Comparison of ENCODE assay signal across 8 cellular contexts in the genomic region with DNA sequence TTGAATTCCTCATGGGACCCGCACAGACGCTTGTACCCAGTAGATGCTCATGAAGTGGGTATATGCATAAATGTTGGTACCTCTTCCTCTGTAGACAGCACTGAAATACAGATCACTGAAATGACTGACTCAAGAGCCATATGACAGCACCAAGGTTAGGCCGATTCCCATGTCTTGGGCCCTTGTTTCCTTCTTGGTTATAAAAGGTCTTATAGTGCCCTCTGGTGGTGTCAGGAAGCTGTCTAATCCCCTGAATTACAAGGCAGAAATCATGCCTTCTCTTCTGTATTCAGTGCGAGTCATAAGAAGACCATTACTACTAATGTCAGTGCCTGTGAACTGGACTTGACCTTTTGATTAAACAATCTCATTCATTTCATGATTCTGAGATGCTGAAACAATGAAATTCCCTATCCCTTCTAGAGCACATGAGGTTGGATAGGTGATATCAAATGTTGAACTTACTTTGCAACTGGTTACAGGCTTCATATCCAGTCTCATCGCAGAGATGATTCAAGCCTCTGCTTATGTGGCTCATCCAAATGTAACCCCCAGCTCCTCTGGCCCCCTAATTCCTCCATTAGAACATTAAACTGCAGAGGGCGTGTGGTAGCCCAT. TPM values are rescaled to one million over a fixed set of nuclear protein-coding genes. Genes with fewer than 3 reads are reported as not detected.
DNase-seq lines count a peak whose midpoint lies in the region; ATAC-seq, FAIRE-seq and TF ChIP-seq lines count a peak whose summit lies in the region.

No MANE protein-coding gene starts in this region.

- H4K8ac ChIP-seq in H9 (replicated peaks; ENCODE audit: insufficient read length, low read depth, low read length), result no peak overlapping the region

- H3K23me2 ChIP-seq in H9 (ENCODE audit: insufficient read length, low read depth, low read length, poor library complexity, severe bottlenecking), result no peaks in the 10 kb centered on the region

- H3K4me2 ChIP-seq in H9 (ENCODE audit: insufficient read depth, insufficient read length, low read length) (no peak overlapping the region), keratinocyte (ENCODE audit: control insufficient read depth, extremely low read depth, insufficient read depth, low read depth, low read length) (no peak overlapping the region)

- FAIRE-seq in D721Med (lab: Jason Lieb, UNC) (no peak), bronchial epithelial cell (lab: Jason Lieb, UNC) (peak; percentile 64), keratinocyte (lab: Jason Lieb, UNC) (peak; percentile 91)

- H3K9me1 ChIP-seq in keratinocyte (ENCODE audit: control insufficient read depth, extremely low read depth, insufficient read depth, low read length), result no peaks in the 10 kb centered on the region

- no peak overlapping the region for H2BK20ac ChIP-seq in H9 (ENCODE audit: low read depth, low read length, poor library complexity, severe bottlenecking)

- H4K20me1 ChIP-seq in H9 (ENCODE audit: control insufficient read depth, insufficient read depth, insufficient read length) (no peaks in the 10 kb centered on the region), keratinocyte (ENCODE audit: control insufficient read depth, extremely low read depth, insufficient read depth, low read length) (no peaks in the 10 kb centered on the region)

- H3K14ac ChIP-seq in H9 (ENCODE audit: insufficient read depth, low read length), result no peak overlapping the region

- H3K4me1 Mint-ChIP-seq in H9, result peaks cover 29 to 34% of the 10 kb centered on the region in 2 experiments

- H4K5ac ChIP-seq in H9 (ENCODE audit: insufficient read length, low read depth, low read length), result no peak overlapping the region

- H3K36me3 ChIP-seq in bronchial epithelial cell (ENCODE audit: control insufficient read depth, insufficient read depth, low read length) (no peaks in the 10 kb centered on the region), keratinocyte (ENCODE audit: control insufficient read depth in 2 of 2, extremely low read depth in 1 of 2, insufficient read depth in 2 of 2, low read length in 2 of 2) (no peaks in the 10 kb centered on the region)

- no peak overlapping the region for H3K23ac ChIP-seq in H9 (ENCODE audit: insufficient read length, low read depth, low read length)

- H3T11ph ChIP-seq in H9 (ENCODE audit: low read length), result no peak overlapping the region

- no peaks in the 10 kb centered on the region; a peak in 1 of 7 replicates for H3K36me3 Mint-ChIP-seq in H9 (ENCODE audit: insufficient read depth in 1 of 3, low read depth in 3 of 3)

- H3K27ac Mint-ChIP-seq in H9, result peak overlapping the region in 1 of 3 experiments; percentile 12; a peak in 3 of 7 replicates

- dilution Hi-C loops in keratinocyte (cut with MboI; ENCODE audit: extremely low pct_ligation_motif_present, low sequenced_read_pairs), result loop anchor here (25.0 kb wide), 1 partner anchor 183 kb away; no protein-coding TSS in a partner anchor

- H3K4me3 Mint-ChIP-seq in H9, result no peak overlapping the region

- H3K56ac ChIP-seq in H9 (ENCODE audit: insufficient read length, low read depth, low read length), result no peak overlapping the region

- no peaks in the 10 kb centered on the region for H3K27me3 ChIP-seq in H9 (ENCODE audit: insufficient read depth, low read length)
- H3K27me3 ChIP-seq in bronchial epithelial cell (ENCODE audit: control insufficient read depth, insufficient read depth, low read length), result no peaks in the 10 kb centered on the region
- no peaks in the 10 kb centered on the region for H3K27me3 ChIP-seq in keratinocyte (ENCODE audit: control insufficient read depth, extremely low read depth, insufficient read depth, low read length)

- no peak overlapping the region for H3K4me3 ChIP-seq in bronchial epithelial cell (ENCODE audit: low read depth, low read length)
- no peak overlapping the region for H3K4me3 ChIP-seq in keratinocyte (ENCODE audit: control insufficient read depth in 2 of 3, extremely low read depth in 1 of 3, insufficient read depth in 2 of 3, low read depth in 1 of 3, low read length in 3 of 3)

- peaks cover 8% of the 10 kb centered on the region; the same call in 1 of the 2 replicates for H3K4me1 ChIP-seq in H9 (ENCODE audit: insufficient read depth, low read length)
- H3K4me1 ChIP-seq in keratinocyte (ENCODE audit: control insufficient read depth, extremely low read depth, insufficient read depth, low read length), result peaks cover 4% of the 10 kb centered on the region

- no peak overlapping the region for H2AK5ac ChIP-seq in H9 (ENCODE audit: insufficient read length, low read length)

- no peak overlapping the region for H3K4ac ChIP-seq in H9 (ENCODE audit: low read depth, low read length)

- H2BK15ac ChIP-seq in H9 (ENCODE audit: low read depth, low read length), result no peak overlapping the region

- peaks cover 4% of the 10 kb centered on the region; the same call in 1 of the 2 replicates for H3K79me2 ChIP-seq in H9 (ENCODE audit: insufficient read depth, low read length)
- no peaks in the 10 kb centered on the region for H3K79me2 ChIP-seq in keratinocyte (ENCODE audit: control insufficient read depth, insufficient read depth, low read length)

- H2BK12ac ChIP-seq in H9 (ENCODE audit: insufficient read length, low read depth, low read length), result no peak overlapping the region

- H3K79me1 ChIP-seq in H9 (ENCODE audit: insufficient read depth, low read depth, low read length, poor library complexity, severe bottlenecking), result no peaks in the 10 kb centered on the region

- WGBS in H9 (ENCODE audit: extremely low coverage, insufficient read length, low lambda C conversion rate), result no CpG with 5 or more reads among the region's 6 CpGs

- no peaks in the 10 kb centered on the region for H3K27me3 Mint-ChIP-seq in H9 (ENCODE audit: low read depth)

- TF ChIP-seq CTCF in D721Med (IDR thresholded peaks at IDR 0.05; ENCODE audit: insufficient read depth, missing control alignments) (peak; percentile 85), H9 (conservative IDR thresholded peaks at IDR 0.05) (peak; percentile 83), bronchial epithelial cell (IDR thresholded peaks at IDR 0.05; ENCODE audit: insufficient read depth, low read length, severe bottlenecking) (peak; percentile 63), keratinocyte (optimal IDR thresholded peaks at IDR 0.05 in 1 of 3, IDR thresholded peaks at IDR 0.05 in 1 of 3, conservative IDR thresholded peaks at IDR 0.05 in 1 of 3; ENCODE audit: extremely low read depth in 1 of 3, insufficient read depth in 2 of 3, low read length in 3 of 3) (peak; percentile 54 to 74 (median 63))

- peak; percentile 34 for DNase-seq in D721Med (ENCODE audit: insufficient read length, low spot score)
- peak; percentile 47 for DNase-seq in H9
- peak; percentile 40 for DNase-seq in NCI-H146 treated with DMSO at 0.1 percent for 48 hours (lab: John Stamatoyannopoulos, UW; ENCODE audit: unreplicated experiment)
- peak; percentile 86 for DNase-seq in SW480 (ENCODE audit: low spot score)
- peak; percentile 78 for DNase-seq in bronchial epithelial cell (ENCODE audit: low read depth)
- peak; percentile 38 for DNase-seq in keratinocyte (ENCODE audit: low read depth, low spot score)
- DNase-seq in stimulated activated CD4-positive, alpha-beta T cell treated with anti-CD3 and anti-CD28 coated beads, Interleukin-4, amount 100 ng/mL, for 24 hours, result peak; percentile 71

- no peak overlapping the region for H4K91ac ChIP-seq in H9 (ENCODE audit: insufficient read length, low read depth, low read length)

- no peak overlapping the region for H2BK120ac ChIP-seq in H9 (ENCODE audit: low read depth, low read length, poor library complexity, severe bottlenecking)

- ATAC-seq in GM21381 (IDR thresholded peaks at IDR 0.05; ENCODE audit: unreplicated experiment), result no peak

- no peaks in the 10 kb centered on the region for H3K9me3 Mint-ChIP-seq in H9

- H3K27ac ChIP-seq in H9 (ENCODE audit: insufficient read length, low read depth, low read length) (no peak overlapping the region), keratinocyte (ENCODE audit: control insufficient read depth, insufficient read depth, low read length) (no peak overlapping the region)

- no peak overlapping the region for H3K18ac ChIP-seq in H9 (ENCODE audit: insufficient read length, low read depth, low read length)

- H2AFZ ChIP-seq in H9 (ENCODE audit: low read length) (no peak overlapping the region), keratinocyte (ENCODE audit: control insufficient read depth, low read length) (no peak overlapping the region)

- no peak overlapping the region for H2BK5ac ChIP-seq in H9 (ENCODE audit: insufficient read length, low read length)

- no peaks in the 10 kb centered on the region for H3K9me3 ChIP-seq in H9 (ENCODE audit: control insufficient read depth, low read depth, low read length)
- H3K9me3 ChIP-seq in keratinocyte (ENCODE audit: control insufficient read depth, low read depth, low read length), result no peaks in the 10 kb centered on the region

- H3K9ac ChIP-seq in H9 (ENCODE audit: extremely low read depth, insufficient read length, low read length) (no peak overlapping the region), keratinocyte (ENCODE audit: control insufficient read depth, extremely low read depth, insufficient read depth, low read length) (no peak overlapping the region)

RNA-seq across cellular contexts. Expression of gene SPATA13, which starts 59.7 kb away (rescaled TPM):
- total RNA-seq in H9 (2021) (12.6 and 14.1 TPM in 2 replicates), bronchial epithelial cell (2.1 and 3.2 TPM in 2 replicates)
- 0.23 to 1.2 TPM (median 0.49 TPM) in 3 replicates for polyA plus RNA-seq in keratinocyte
- polyA plus RNA-seq in keratinocyte (2011; ENCODE audit: low read depth), result 0.51 TPM
- polyA plus RNA-seq in keratinocyte (2011; cell fraction: cytosol; rRNA removed), result 0.19 and 0.55 TPM in 2 replicates
- 0.76 and 1.4 TPM in 2 replicates for polyA plus RNA-seq in keratinocyte (2011; cell fraction: nucleus; rRNA removed)
- polyA plus RNA-seq in keratinocyte (2012; ENCODE audit: low replicate concordance), result 0.56 and 0.74 TPM in 2 replicates
- polyA minus RNA-seq in keratinocyte, result 1.1 to 1.4 TPM (median 1.3 TPM) in 3 replicates
- polyA minus RNA-seq in keratinocyte (2011; cell fraction: cytosol; rRNA and poly(A)+ RNA removed), result 1.3 TPM
- polyA minus RNA-seq in keratinocyte (2011; cell fraction: nucleus; rRNA and poly(A)+ RNA removed), result 0.53 and 2.5 TPM in 2 replicates

Comparison
In these comparisons a context has a peak if more than half of its experiments do, and no peak if none do; other contexts are left out.
1. DNase-seq: peak in every context shown above with its lines; median percentile 86 in SW480; 78 in bronchial epithelial cell; 71 in stimulated activated CD4-positive, alpha-beta T cell treated with anti-CD3 and anti-CD28 coated beads, Interleukin-4, amount 100 ng/mL, for 24 hours; 47 in H9; 40 in NCI-H146 treated with DMSO at 0.1 percent for 48 hours; 38 in keratinocyte; 34 in D721Med.